In the genomic region with DNA sequence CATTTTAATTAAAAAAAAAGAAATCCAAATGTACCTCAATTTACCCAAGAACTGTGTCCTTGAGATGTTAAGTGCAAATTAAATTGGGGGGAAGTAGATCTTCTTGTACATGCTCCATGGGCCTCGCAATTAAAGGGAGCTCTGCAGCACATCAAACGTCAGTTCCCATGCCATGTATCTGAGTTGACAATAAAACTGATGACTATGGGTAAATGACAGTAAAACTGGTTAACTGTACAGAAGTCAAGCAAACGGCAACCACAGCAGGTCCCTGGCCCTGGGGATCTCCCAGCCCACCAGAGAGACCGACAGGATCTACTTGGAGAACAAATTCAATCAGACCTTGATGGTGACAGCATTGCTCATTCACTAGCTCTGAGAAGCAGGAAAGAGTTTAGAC, we compare ENCODE assay signal across 17 cellular contexts. TPM values are rescaled to one million over a fixed set of nuclear protein-coding genes. Genes with fewer than 3 reads are reported as not detected.
"Had no signal": no experiment of that assay in that cellular context is flagged by ENCODE, and none has a peak within 500 bp of the region (broad histone marks: within the 10 kb centered on the region; RNA-seq: fewer than 3 reads in every experiment).

No MANE protein-coding gene starts in this region.

- H2AFZ ChIP-seq: parathyroid adenoma had no signal

- H3K4me1 ChIP-seq: foreskin keratinocyte, prostate gland, spleen had no signal

- H3K4me3 ChIP-seq: lung, prostate gland, spleen had no signal

- H3K36me3 ChIP-seq: prostate gland, spleen had no signal

- H3K27ac ChIP-seq: foreskin keratinocyte, parathyroid adenoma, prostate gland, spleen had no signal

- H3K9me3 ChIP-seq: prostate gland had no signal

- ATAC-seq: foreskin keratinocyte; naive thymus-derived CD4-positive, alpha-beta T cell; stimulated activated memory B cell treated with anti-CD40 and anti-IgM and Interleukin-4, amounts not matched to agents 10 μg/mL and 1 μg/mL and 100 μg/mL, for 72 hours had no signal

- H3K9ac ChIP-seq: parathyroid adenoma had no signal

- H3K27me3 ChIP-seq: foreskin keratinocyte, spleen had no signal

- FAIRE-seq: keratinocyte, urothelium cell line had no signal

- DNase-seq: foreskin keratinocyte; immature natural killer cell; mesendoderm; naive thymus-derived CD4-positive, alpha-beta T cell; nephron progenitor cell; spleen; stimulated activated CD4-positive, alpha-beta T cell treated with anti-CD3 and anti-CD28 coated beads, Interleukin-15, amount 100 ng/mL, for 24 hours; stimulated activated CD4-positive, alpha-beta T cell treated with anti-CD3 and anti-CD28 coated beads, Interleukin-1b, Interleukin-23, amount 100 ng/mL, for 48 hours; stimulated activated CD4-positive, alpha-beta T cell treated with anti-CD3 and anti-CD28 coated beads, Interleukin-4, amount 100 ng/mL, for 24 hours had no signal

RNA-seq across cellular contexts. Expression of gene XPNPEP2, which starts 32.8 kb away (rescaled TPM):
- total RNA-seq: epithelial cell of proximal tubule, foreskin keratinocyte, renal cortical epithelial cell had no signal
- polyA plus RNA-seq: foreskin keratinocyte; keratinocyte; naive thymus-derived CD4-positive, alpha-beta T cell had no signal

RNA-seq across cellular contexts. Expression of gene APLN, which starts 51.2 kb away (rescaled TPM):
- polyA plus RNA-seq: immature natural killer cell; naive thymus-derived CD4-positive, alpha-beta T cell had no signal
